In genomic region chr15:89795996-89796395, GRCh38 we compare ENCODE assay signal across 1 cellular context.
TF ChIP-seq lines count a peak whose summit lies in the region.

No MANE protein-coding gene starts in this region.

TF ChIP-seq in HepG2, 621 proteins besides CTCF, POLR2A, EP300 and RAD21:
- TF ChIP-seq ZKSCAN1 (IDR thresholded peaks at IDR 0.05; ENCODE audit: low read length) (peak; percentile 62), POLR2AphosphoS5 (IDR thresholded peaks at IDR 0.05; ENCODE audit: low read depth, low read length) (no peak), CEBPB (IDR thresholded peaks at IDR 0.05; ENCODE audit: borderline replicate concordance, low read depth, low read length) (peak; percentile 51; the same call in 1 of the 2 replicates)
